ENCODE assay signal across 8 cellular contexts in the genomic region with DNA sequence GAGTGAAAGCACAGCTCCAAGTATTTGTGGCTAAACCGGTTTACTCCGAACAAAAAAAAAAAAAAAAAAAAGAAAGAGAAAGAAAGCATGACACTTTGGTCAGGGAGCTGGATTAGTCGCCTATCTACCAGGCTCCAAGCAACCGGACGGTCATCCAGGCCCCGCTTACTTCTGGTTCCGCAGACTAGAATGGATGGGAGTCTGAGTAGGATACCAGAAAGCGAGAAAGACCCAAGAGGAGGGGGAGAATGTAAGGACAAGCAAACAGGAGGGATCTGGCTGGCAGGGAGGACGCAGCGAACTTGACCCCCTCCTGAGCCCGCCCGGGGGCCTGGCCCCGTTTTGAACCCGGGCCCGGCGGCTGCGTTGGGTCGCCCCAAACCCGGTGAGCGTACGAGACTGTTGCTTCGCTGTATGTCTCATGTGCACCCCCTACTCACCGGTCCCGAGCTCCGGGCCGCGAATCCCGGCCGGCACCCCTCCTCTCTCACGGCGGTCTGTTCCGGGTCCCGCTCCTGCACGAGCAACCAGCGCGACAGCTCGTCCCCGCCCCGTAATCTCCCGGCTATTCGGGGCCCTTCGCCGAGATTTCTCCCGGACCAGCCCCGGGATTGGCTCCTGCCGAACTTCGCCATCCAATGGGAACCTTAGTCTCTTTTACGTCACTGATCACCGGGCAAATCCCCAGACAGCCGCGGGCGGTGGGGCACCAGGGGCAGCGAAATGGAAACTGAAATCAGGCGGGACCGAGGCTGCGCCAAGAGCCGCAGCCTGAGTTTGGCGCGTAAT. TPM values are rescaled to one million over a fixed set of nuclear protein-coding genes. Genes with fewer than 3 reads are reported as not detected.
DNase-seq lines count a peak whose midpoint lies in the region; ATAC-seq, FAIRE-seq and TF ChIP-seq lines count a peak whose summit lies in the region.

A gene with protein sequence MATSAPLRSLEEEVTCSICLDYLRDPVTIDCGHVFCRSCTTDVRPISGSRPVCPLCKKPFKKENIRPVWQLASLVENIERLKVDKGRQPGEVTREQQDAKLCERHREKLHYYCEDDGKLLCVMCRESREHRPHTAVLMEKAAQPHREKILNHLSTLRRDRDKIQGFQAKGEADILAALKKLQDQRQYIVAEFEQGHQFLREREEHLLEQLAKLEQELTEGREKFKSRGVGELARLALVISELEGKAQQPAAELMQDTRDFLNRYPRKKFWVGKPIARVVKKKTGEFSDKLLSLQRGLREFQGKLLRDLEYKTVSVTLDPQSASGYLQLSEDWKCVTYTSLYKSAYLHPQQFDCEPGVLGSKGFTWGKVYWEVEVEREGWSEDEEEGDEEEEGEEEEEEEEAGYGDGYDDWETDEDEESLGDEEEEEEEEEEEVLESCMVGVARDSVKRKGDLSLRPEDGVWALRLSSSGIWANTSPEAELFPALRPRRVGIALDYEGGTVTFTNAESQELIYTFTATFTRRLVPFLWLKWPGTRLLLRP (minus strand): TSS at position 542 of the 789 bp plus-strand sequence. CDS start 14,303 bp downstream, outside the sequence.

- no peak for TF ChIP-seq CTCF in D721Med (IDR thresholded peaks at IDR 0.05; ENCODE audit: insufficient read depth, missing control alignments)
- no peak for TF ChIP-seq CTCF in OCI-LY7 (conservative IDR thresholded peaks at IDR 0.05; ENCODE audit: low read length)
- no peak for TF ChIP-seq CTCF in endothelial cell of umbilical vein (IDR thresholded peaks at IDR 0.05; ENCODE audit: extremely low read depth in 1 of 2, insufficient read depth in 1 of 2, low read depth in 1 of 2, low read length in 2 of 2)

- no peaks in the 10 kb centered on the region for H3K9me1 ChIP-seq in endothelial cell of umbilical vein (replicated peaks; ENCODE audit: control insufficient read depth, extremely low read depth, insufficient read depth, low read length)

- H3K9me2 ChIP-seq in OCI-LY7 (ENCODE audit: insufficient read depth, low read length): no peaks in the 10 kb centered on the region

- H3K79me2 ChIP-seq in OCI-LY7 (ENCODE audit: insufficient read depth, low read depth, low read length) (peaks cover 50% of the 10 kb centered on the region), endothelial cell of umbilical vein (ENCODE audit: control insufficient read depth, insufficient read depth, low read length) (peaks cover 37% of the 10 kb centered on the region)

- FAIRE-seq in D721Med (lab: Jason Lieb, UNC): no peak
- peak; percentile 93 for FAIRE-seq in endothelial cell of umbilical vein (lab: Jason Lieb, UNC)

- ATAC-seq in GM21526 (IDR thresholded peaks at IDR 0.05; ENCODE audit: low FRiP score, unreplicated experiment): peak; percentile 79

- H3K4me3 ChIP-seq in OCI-LY7 (ENCODE audit: low read depth, low read length, poor library complexity, severe bottlenecking) (peak within 1 kb of the TSS; percentile 93), endothelial cell of umbilical vein (replicated peaks in 1 of 3; ENCODE audit: insufficient read depth in 1 of 3, low read depth in 1 of 3, low read length in 3 of 3) (peak within 1 kb of the TSS; percentile 71 to 84 (median 82))

- TF ChIP-seq POLR2A in endothelial cell of umbilical vein (IDR thresholded peaks at IDR 0.05; ENCODE audit: low read depth, low read length): peak; percentile 79

- CTCF ChIA-PET in OCI-LY7 (lab: Charles Lee; ENCODE audit: unreplicated experiment): interaction anchor here (0.5 to 0.6 kb wide), 3 partner anchors 17 to 563 kb away, joined by 3 to 4 read pairs (median 3); no protein-coding TSS in a partner anchor
- CTCF ChIA-PET in endothelial cell of umbilical vein (lab: Charles Lee): no interaction called here

- BruUV-seq in OCI-LY7 (replicated peaks; lab: Mats Ljungman, UMichigan) (TSS peak; percentile 76), endothelial cell of umbilical vein (replicated peaks; lab: Mats Ljungman, UMichigan) (TSS peak; percentile 46)

- H3K27ac ChIP-seq in OCI-LY7 (ENCODE audit: low read depth, low read length, poor library complexity, severe bottlenecking) (peak within 1 kb of the TSS; percentile 90), endothelial cell of umbilical vein (ENCODE audit: insufficient read depth, low read depth, low read length) (peak within 1 kb of the TSS; percentile 95)

- H3K4me2 ChIP-seq in OCI-LY7 (ENCODE audit: low read length) (peak within 1 kb of the TSS; percentile 87), endothelial cell of umbilical vein (ENCODE audit: insufficient read depth, low read length) (peak within 1 kb of the TSS; percentile 91)

- peak within 1 kb of the TSS; percentile 89 for H3K9ac ChIP-seq in endothelial cell of umbilical vein (replicated peaks; ENCODE audit: extremely low read depth, insufficient read depth, low read length)

- H2AFZ ChIP-seq in OCI-LY7 (ENCODE audit: low read length) (peak within 1 kb of the TSS; percentile 72), endothelial cell of umbilical vein (ENCODE audit: low read depth, low read length) (peak within 1 kb of the TSS; percentile 97)

- H3K4me1 ChIP-seq in OCI-LY7 (ENCODE audit: insufficient read depth, low read length, poor library complexity, severe bottlenecking) (peaks cover 70% of the 10 kb centered on the region), endothelial cell of umbilical vein (ENCODE audit: control insufficient read depth, extremely low read depth, insufficient read depth, low read length) (peaks cover 20% of the 10 kb centered on the region)

- H3K27me3 ChIP-seq in endothelial cell of umbilical vein (ENCODE audit: control insufficient read depth in 2 of 2, insufficient read depth in 2 of 2, low read length in 2 of 2): no peaks in the 10 kb centered on the region

- DNase-seq in D721Med (ENCODE audit: insufficient read length, low spot score) (peak; percentile 93), HuH-7.5 (ENCODE audit: low spot score) (peak; percentile 91), OCI-LY7 (ENCODE audit: low spot score) (peak; percentile 97), activated T-cell treated with anti-CD3 and anti-CD28 coated beads for 1 hour (ENCODE audit: low read depth) (peak; percentile 90), endothelial cell of umbilical vein (ENCODE audit: low read depth, low spot score) (peak; percentile 98), midbrain (lab: John Stamatoyannopoulos, UW) (peak; percentile 97)
- DNase-seq in stimulated activated CD8-positive, alpha-beta memory T cell treated with anti-CD3 and anti-CD28 coated beads, Interleukin-2, amount 100 ng/mL, for 1 hour (ENCODE audit: low read depth in 2 of 2): peak; percentile 90 to 91

- dilution Hi-C loops in endothelial cell of umbilical vein (cut with MboI; ENCODE audit: extremely low pct_ligation_motif_present, low sequenced_read_pairs): no loop called here

- peaks cover 26% of the 10 kb centered on the region for H4K20me1 ChIP-seq in OCI-LY7 (ENCODE audit: insufficient read depth, low read length)
- no peaks in the 10 kb centered on the region for H4K20me1 ChIP-seq in endothelial cell of umbilical vein (replicated peaks; ENCODE audit: control insufficient read depth, extremely low read depth, insufficient read depth, low read length)

- intact Hi-C loops in OCI-LY7 (cut with micrococcal nuclease; ENCODE audit: unreplicated experiment): loop anchor here (2.0 to 5.0 kb wide), 3 partner anchors 46 to 132 kb away; partner anchors contain the start of genes RPP21 and TRIM39
- intact Hi-C loops in endothelial cell of umbilical vein (cut with micrococcal nuclease): loop anchor here (1.0 to 2.0 kb wide), 2 partner anchors 110 to 113 kb away; partner anchors contain the start of gene TRIM39

- POLR2A ChIA-PET in OCI-LY7 (lab: Charles Lee) (interaction anchor here (0.5 to 1.5 kb wide), 9 partner anchors 10 to 1606 kb away, joined by 3 to 5 read pairs (median 3); partner anchors contain the start of gene POLR1H), endothelial cell of umbilical vein (lab: Charles Lee) (interaction anchor here (0.9 kb wide), 1 partner anchor 113 kb away, joined by 3 read pairs; no protein-coding TSS in a partner anchor)

- peaks cover 30% of the 10 kb centered on the region for H3K36me3 ChIP-seq in OCI-LY7 (ENCODE audit: insufficient read depth, low read length)
- H3K36me3 ChIP-seq in endothelial cell of umbilical vein (ENCODE audit: control insufficient read depth in 2 of 2, extremely low read depth in 1 of 2, insufficient read depth in 2 of 2, low read length in 2 of 2): no peaks in the 10 kb centered on the region

- H3K9me3 ChIP-seq in OCI-LY7 (ENCODE audit: low read length) (no peaks in the 10 kb centered on the region), endothelial cell of umbilical vein (replicated peaks; ENCODE audit: control insufficient read depth, insufficient read depth, low read length) (no peaks in the 10 kb centered on the region)

TF ChIP-seq in endothelial cell of umbilical vein, 7 proteins besides CTCF, POLR2A, EP300 and RAD21:
- no peak for TF ChIP-seq GATA2 (IDR thresholded peaks at IDR 0.05; ENCODE audit: insufficient read depth, insufficient read length, low read depth, low read length)
- no peak for TF ChIP-seq EZH2 (IDR thresholded peaks at IDR 0.05; ENCODE audit: borderline replicate concordance, low read depth, low read length, severe bottlenecking)
- TF ChIP-seq JUN (IDR thresholded peaks at IDR 0.05; ENCODE audit: borderline replicate concordance, insufficient read depth, insufficient read length, low read depth): no peak
- TF ChIP-seq FOS (IDR thresholded peaks at IDR 0.05; ENCODE audit: borderline replicate concordance, insufficient read depth, low read length): no peak
- peak; percentile 70 for TF ChIP-seq POLR2AphosphoS5 (IDR thresholded peaks at IDR 0.05; ENCODE audit: insufficient read depth, low read depth, low read length)

RNA-seq across cellular contexts. Expression of the gene that starts here (rescaled TPM):
- total RNA-seq in OCI-LY7 (2014; rRNA removed; shearing (Covaris generic)): 53.2 and 55.0 TPM in 2 replicates
- 53.3 and 55.5 TPM in 2 replicates for total RNA-seq in OCI-LY7 (2022)
- total RNA-seq in endothelial cell of umbilical vein: 34.5 and 35.0 TPM in 2 replicates
- polyA plus RNA-seq in endothelial cell of umbilical vein: 30.4 and 30.9 TPM in 2 replicates
- 30.8 and 32.8 TPM in 2 replicates for polyA plus RNA-seq in endothelial cell of umbilical vein (2011; cell fraction: cytosol; rRNA removed)
- polyA plus RNA-seq in endothelial cell of umbilical vein (2011; cell fraction: nucleus; rRNA removed): 39.2 and 48.7 TPM in 2 replicates
- 24.7 and 32.2 TPM in 2 replicates for polyA plus RNA-seq in endothelial cell of umbilical vein (2012)
- polyA minus RNA-seq in endothelial cell of umbilical vein: 34.4 and 39.9 TPM in 2 replicates
- polyA minus RNA-seq in endothelial cell of umbilical vein (2011; cell fraction: cytosol; rRNA and poly(A)+ RNA removed): 12.8 TPM
- 18.9 and 26.5 TPM in 2 replicates for polyA minus RNA-seq in endothelial cell of umbilical vein (2011; cell fraction: nucleus; rRNA and poly(A)+ RNA removed)

Comparison
In these comparisons a context has a peak if more than half of its experiments do, and no peak if none do; other contexts are left out.
1. Peak in every context shown above with its lines: DNase-seq, ATAC-seq, H3K4me3 ChIP-seq and H3K27ac ChIP-seq.